ENCODE assay signal across 18 cellular contexts in the genomic region with DNA sequence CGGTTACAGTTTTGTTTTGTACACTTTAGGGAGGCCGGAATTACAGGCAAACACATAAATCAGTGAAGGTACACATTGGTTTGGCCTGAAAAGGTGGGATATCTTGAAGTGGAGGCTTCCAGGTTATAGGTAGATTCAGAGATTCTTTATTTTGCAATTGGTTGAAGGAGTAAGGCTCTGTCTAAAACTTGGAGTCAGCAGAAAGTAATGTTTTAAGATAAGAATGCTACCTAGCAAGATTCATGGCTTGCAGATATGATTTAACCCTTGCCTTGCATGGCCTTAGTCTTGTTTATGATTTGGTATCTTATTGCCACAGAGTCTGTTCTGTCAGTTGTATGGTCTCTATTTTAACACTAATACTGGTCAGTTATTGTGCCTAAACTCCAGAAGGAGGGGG.
"Had no signal": no experiment of that assay in that cellular context is flagged by ENCODE, and none has a peak within 500 bp of the region (broad histone marks: within the 10 kb centered on the region; RNA-seq: fewer than 3 reads in every experiment).

No MANE protein-coding gene starts in this region.

- ATAC-seq: heart left ventricle, left lobe of liver, natural killer cell, right cardiac atrium had no signal

- H3K27me3 ChIP-seq: heart left ventricle, suprapubic skin, upper lobe of left lung had no signal

- H3K9me3 ChIP-seq: heart left ventricle, suprapubic skin, upper lobe of left lung had no signal

- H3K36me3 ChIP-seq: heart left ventricle, suprapubic skin, upper lobe of left lung had no signal

- DNase-seq: activated CD4-positive, CD25-positive, alpha-beta regulatory T cell treated with anti-CD3 and anti-CD28 coated beads, Interleukin-2, amount 50 U/mL, for 72 hours; activated naive CD4-positive, alpha-beta T cell; activated naive CD8-positive, alpha-beta T cell treated with anti-CD3 and anti-CD28 coated beads, Interleukin-2, amount 10 ng/mL, durations not matched to agents 7 days and 5 days; anterior cingulate cortex; effector memory CD4-positive, alpha-beta T cell; heart left ventricle; mammary epithelial cell; natural killer cell; nucleus accumbens; right cardiac atrium; small intestine had no signal

- H3K4me3 Mint-ChIP-seq: activated naive CD8-positive, alpha-beta T cell treated with anti-CD3 and anti-CD28 coated beads, Interleukin-2, amount 10 ng/mL, durations not matched to agents 7 days and 5 days; dendritic cell treated with granulocyte-macrophage colony-stimulating factor and Interleukin-4, amounts not matched to agents 40 ng/mL and 50 ng/mL, for 4 days; natural killer cell; stimulated activated naive CD8-positive, alpha-beta T cell treated with anti-CD3 and anti-CD28 coated beads, Interleukin-15, Interleukin-2, amounts not matched to agents 100 ng/mL and 50 ng/mL, for 24 hours had no signal

- H3K4me3 ChIP-seq: heart left ventricle, suprapubic skin, upper lobe of left lung had no signal

- H3K36me3 Mint-ChIP-seq: activated naive CD8-positive, alpha-beta T cell treated with anti-CD3 and anti-CD28 coated beads, Interleukin-2, amount 10 ng/mL, durations not matched to agents 7 days and 5 days; natural killer cell had no signal

- H3K9me3 Mint-ChIP-seq: natural killer cell; stimulated activated naive CD8-positive, alpha-beta T cell treated with anti-CD3 and anti-CD28 coated beads, Interleukin-15, Interleukin-2, amounts not matched to agents 100 ng/mL and 50 ng/mL, for 24 hours had no signal

- H3K27ac Mint-ChIP-seq: activated naive CD8-positive, alpha-beta T cell treated with anti-CD3 and anti-CD28 coated beads, Interleukin-2, amount 10 ng/mL, durations not matched to agents 7 days and 5 days; dendritic cell treated with granulocyte-macrophage colony-stimulating factor and Interleukin-4, amounts not matched to agents 40 ng/mL and 50 ng/mL, for 4 days; natural killer cell; stimulated activated naive CD8-positive, alpha-beta T cell treated with anti-CD3 and anti-CD28 coated beads, Interleukin-15, Interleukin-2, amounts not matched to agents 100 ng/mL and 50 ng/mL, for 24 hours had no signal

- H3K27me3 Mint-ChIP-seq: dendritic cell treated with granulocyte-macrophage colony-stimulating factor and Interleukin-4, amounts not matched to agents 40 ng/mL and 50 ng/mL, for 4 days; stimulated activated naive CD8-positive, alpha-beta T cell treated with anti-CD3 and anti-CD28 coated beads, Interleukin-15, Interleukin-2, amounts not matched to agents 100 ng/mL and 50 ng/mL, for 24 hours had no signal

- H3K4me1 Mint-ChIP-seq: activated naive CD8-positive, alpha-beta T cell treated with anti-CD3 and anti-CD28 coated beads, Interleukin-2, amount 10 ng/mL, durations not matched to agents 7 days and 5 days; natural killer cell had no signal

- H3K4me1 ChIP-seq: heart left ventricle, upper lobe of left lung had no signal

- FAIRE-seq: frontal cortex, islet of Langerhans, small intestine had no signal

- H3K27ac ChIP-seq: heart left ventricle, suprapubic skin, upper lobe of left lung had no signal
